Comparison of ENCODE assay signal across 18 cellular contexts in genomic region chr1:68454534-68454933, GRCh38. TPM values are rescaled to one million over a fixed set of nuclear protein-coding genes. Genes with fewer than 3 reads are reported as not detected.
DNase-seq lines count a peak whose midpoint lies in the region; ATAC-seq and TF ChIP-seq lines count a peak whose summit lies in the region.
"Had no signal": no experiment of that assay in that cellular context is flagged by ENCODE, and none has a peak within 500 bp of the region (broad histone marks: within the 10 kb centered on the region; RNA-seq: fewer than 3 reads in every experiment).

No MANE protein-coding gene starts in this region.

- peaks cover 3% of the 10 kb centered on the region for H3K9me3 Mint-ChIP-seq in chondrocyte (ENCODE audit: low read depth)
- H3K9me3 Mint-ChIP-seq: activated naive CD8-positive, alpha-beta T cell treated with anti-CD3 and anti-CD28 coated beads, Interleukin-2, amount 50 U/mL, for 24 hours; activated T-cell treated with anti-CD3 and anti-CD28 coated beads, Interleukin-2, amount 50 U/mL, for 24 hours; naive thymus-derived CD8-positive, alpha-beta T cell had no signal

- peaks cover 6% of the 10 kb centered on the region for H3K4me1 Mint-ChIP-seq in chondrocyte (ENCODE audit: low read depth)
- H3K4me1 Mint-ChIP-seq: activated naive CD8-positive, alpha-beta T cell treated with anti-CD3 and anti-CD28 coated beads, Interleukin-2, amount 50 U/mL, for 24 hours; naive thymus-derived CD8-positive, alpha-beta T cell; T-cell had no signal

- no peak overlapping the region for H3K4me3 Mint-ChIP-seq in chondrocyte (ENCODE audit: unreplicated experiment)
- H3K4me3 Mint-ChIP-seq: activated naive CD8-positive, alpha-beta T cell treated with anti-CD3 and anti-CD28 coated beads, Interleukin-2, amount 50 U/mL, for 24 hours; activated T-cell treated with anti-CD3 and anti-CD28 coated beads, Interleukin-2, amount 50 U/mL, for 24 hours; naive thymus-derived CD8-positive, alpha-beta T cell; T-cell had no signal

- H3K36me3 Mint-ChIP-seq in chondrocyte (ENCODE audit: low read depth) = no peaks in the 10 kb centered on the region
- H3K36me3 Mint-ChIP-seq: naive thymus-derived CD8-positive, alpha-beta T cell; T-cell had no signal

- DNase-seq in chondrocyte (ENCODE audit: low spot score) (no peak), T-helper 1 cell (no peak), NCI-H345 treated with DMSO at 0.1 percent for 48 hours (lab: John Stamatoyannopoulos, UW; ENCODE audit: unreplicated experiment) (no peak), putamen (ENCODE audit: low spot score) (no peak)
- DNase-seq: activated CD4-positive, alpha-beta T cell treated with anti-CD3 and anti-CD28 coated beads for 4 hours; activated naive CD8-positive, alpha-beta T cell treated with anti-CD3 and anti-CD28 coated beads, Interleukin-2, amount 50 U/mL, for 24 hours; activated T-cell treated with anti-CD3 and anti-CD28 coated beads, Interleukin-2, amount 50 U/mL, for 24 hours; AML-193; colonic mucosa; hippocampal formation; naive thymus-derived CD8-positive, alpha-beta T cell; NCI-H446; stimulated activated CD4-positive, alpha-beta T cell treated with anti-CD3 and anti-CD28 coated beads, Interleukin-4, amount 100 ng/mL, for 1 hour; T-cell had no signal

- TF ChIP-seq CTCF in GM12873 (IDR thresholded peaks at IDR 0.05; ENCODE audit: insufficient read depth, low read depth, low read length, missing control alignments) (peak; percentile 26), chondrocyte (IDR thresholded peaks at IDR 0.05) (peak; percentile 7)

- H3K27me3 Mint-ChIP-seq in chondrocyte (ENCODE audit: low read depth) = no peaks in the 10 kb centered on the region
- H3K27me3 Mint-ChIP-seq: activated naive CD8-positive, alpha-beta T cell treated with anti-CD3 and anti-CD28 coated beads, Interleukin-2, amount 50 U/mL, for 24 hours; activated T-cell treated with anti-CD3 and anti-CD28 coated beads, Interleukin-2, amount 50 U/mL, for 24 hours; T-cell had no signal

- H3K27ac Mint-ChIP-seq in chondrocyte (ENCODE audit: unreplicated experiment) = no peak overlapping the region
- H3K27ac Mint-ChIP-seq: activated naive CD8-positive, alpha-beta T cell treated with anti-CD3 and anti-CD28 coated beads, Interleukin-2, amount 50 U/mL, for 24 hours; activated T-cell treated with anti-CD3 and anti-CD28 coated beads, Interleukin-2, amount 50 U/mL, for 24 hours; naive thymus-derived CD8-positive, alpha-beta T cell; T-cell had no signal

- ATAC-seq in GM21367 (IDR thresholded peaks at IDR 0.05; ENCODE audit: unreplicated experiment) = peak; percentile 69
- ATAC-seq in HG03378 (IDR thresholded peaks at IDR 0.05; ENCODE audit: unreplicated experiment) = peak; percentile 53
- ATAC-seq in HG03571 (IDR thresholded peaks at IDR 0.05; ENCODE audit: unreplicated experiment) = no peak
- ATAC-seq: activated naive CD8-positive, alpha-beta T cell treated with anti-CD3 and anti-CD28 coated beads, Interleukin-2, amount 50 U/mL, for 24 hours; naive thymus-derived CD8-positive, alpha-beta T cell; T-cell had no signal

RNA-seq across cellular contexts. Expression of gene RPE65, which starts 4.8 kb away (rescaled TPM):
- total RNA-seq in chondrocyte = not detected in 3 replicates
- total RNA-seq: colonic mucosa; naive thymus-derived CD8-positive, alpha-beta T cell; T-cell had no signal

RNA-seq across cellular contexts. Expression of gene DEPDC1, which starts 42.3 kb away (rescaled TPM):
- 4.3 to 5.2 TPM (median 4.7 TPM) in 3 replicates for total RNA-seq in chondrocyte
- total RNA-seq: naive thymus-derived CD8-positive, alpha-beta T cell had no signal
